ENCODE assay signal across 28 cellular contexts in genomic region chr5:83109380-83109779, GRCh38.
"Had no signal": no experiment of that assay in that cellular context is flagged by ENCODE, and none has a peak within 500 bp of the region (broad histone marks: within the 10 kb centered on the region; RNA-seq: fewer than 3 reads in every experiment).

No MANE protein-coding gene starts in this region.

- DNase-seq: stimulated activated CD4-positive, alpha-beta T cell treated with anti-CD3 and anti-CD28 coated beads, Interleukin-2, amount 100 ng/mL, for 48 hours; stimulated activated CD4-positive, alpha-beta T cell treated with anti-CD3 and anti-CD28 coated beads, Interleukin-4, amount 100 ng/mL, for 1 hour; stimulated activated CD4-positive, alpha-beta T cell treated with anti-CD3 and anti-CD28 coated beads, Interleukin-4, amount 100 ng/mL, for 24 hours; stimulated activated CD4-positive, alpha-beta T cell treated with anti-CD3 and anti-CD28 coated beads, Interleukin-4, amount 100 ng/mL, for 4 hours; stimulated activated CD8-positive, alpha-beta memory T cell treated with anti-CD3 and anti-CD28 coated beads, Interleukin-4, amount 100 ng/mL, for 48 hours; stimulated activated naive B cell treated with anti-CD40 and anti-IgM and Interleukin-4, amounts not matched to agents 10 μg/mL and 1 μg/mL and 100 μg/mL, for 72 hours; stimulated activated naive CD4-positive, alpha-beta T cell; stimulated activated naive CD4-positive, alpha-beta T cell treated with Interleukin-2 at 50 U/mL for 16 hours; stimulated activated naive CD8-positive, alpha-beta T cell treated with anti-CD3 and anti-CD28 coated beads, Interleukin-15, amount 100 ng/mL, for 72 hours; stimulated activated naive CD8-positive, alpha-beta T cell treated with anti-CD3 and anti-CD28 coated beads, Interleukin-15, Interleukin-2, amounts not matched to agents 100 U/mL and 50 U/mL, for 24 hours; stomach; substantia nigra; testis; thyroid gland; tibial artery; transverse colon; trophoblast cell; upper lobe of left lung; upper lobe of right lung; uterus had no signal

- H3K4me1 Mint-ChIP-seq: stimulated activated effector memory CD8-positive, alpha-beta T cell treated with anti-CD3 and anti-CD28 coated beads, Interleukin-12 subunit alpha, Interleukin-12 subunit beta, amount 100 ng/mL, for 72 hours; stimulated activated memory B cell treated with anti-CD40 and anti-IgM and Interleukin-4, amounts not matched to agents 10 μg/mL and 1 μg/mL and 100 μg/mL, for 72 hours; stimulated activated naive B cell treated with anti-CD40 and anti-IgM and Interleukin-4, amounts not matched to agents 10 μg/mL and 1 μg/mL and 100 μg/mL, for 72 hours; stimulated activated naive CD8-positive, alpha-beta T cell treated with anti-CD3 and anti-CD28 coated beads, Interleukin-15, amount 100 ng/mL, for 72 hours had no signal

- H3K27ac Mint-ChIP-seq: stimulated activated effector memory CD8-positive, alpha-beta T cell treated with anti-CD3 and anti-CD28 coated beads, Interleukin-12 subunit alpha, Interleukin-12 subunit beta, amount 100 ng/mL, for 72 hours; stimulated activated memory B cell treated with anti-CD40 and anti-IgM and Interleukin-4, amounts not matched to agents 10 μg/mL and 1 μg/mL and 100 μg/mL, for 72 hours; stimulated activated naive B cell treated with anti-CD40 and anti-IgM and Interleukin-4, amounts not matched to agents 10 μg/mL and 1 μg/mL and 100 μg/mL, for 72 hours; stimulated activated naive CD8-positive, alpha-beta T cell treated with anti-CD3 and anti-CD28 coated beads, Interleukin-15, amount 100 ng/mL, for 72 hours; stimulated activated naive CD8-positive, alpha-beta T cell treated with anti-CD3 and anti-CD28 coated beads, Interleukin-15, Interleukin-2, amounts not matched to agents 100 ng/mL and 50 ng/mL, for 24 hours; type B pancreatic cell had no signal

- H3K27ac ChIP-seq: stomach, suprapubic skin, testis, thoracic aorta, thyroid gland, tibial artery, tibial nerve, transverse colon, upper lobe of left lung, upper lobe of right lung, uterus, vagina had no signal

- H3K9me3 ChIP-seq: suprapubic skin, testis, thoracic aorta, thyroid gland, tibial artery, tibial nerve, transverse colon, upper lobe of left lung, upper lobe of right lung, uterus, vagina had no signal

- H3K36me3 Mint-ChIP-seq: stimulated activated effector memory CD8-positive, alpha-beta T cell treated with anti-CD3 and anti-CD28 coated beads, Interleukin-12 subunit alpha, Interleukin-12 subunit beta, amount 100 ng/mL, for 72 hours had no signal

- ATAC-seq: stimulated activated effector memory CD8-positive, alpha-beta T cell treated with anti-CD3 and anti-CD28 coated beads, Interleukin-12 subunit alpha, Interleukin-12 subunit beta, amount 100 ng/mL, for 72 hours; stimulated activated memory B cell treated with anti-CD40 and anti-IgM and Interleukin-4, amounts not matched to agents 10 μg/mL and 1 μg/mL and 100 μg/mL, for 72 hours; stimulated activated naive B cell treated with anti-CD40 and anti-IgM and Interleukin-4, amounts not matched to agents 10 μg/mL and 1 μg/mL and 100 μg/mL, for 72 hours; stimulated activated naive CD8-positive, alpha-beta T cell treated with anti-CD3 and anti-CD28 coated beads, Interleukin-15, amount 100 ng/mL, for 72 hours; stimulated activated naive CD8-positive, alpha-beta T cell treated with anti-CD3 and anti-CD28 coated beads, Interleukin-15, Interleukin-2, amounts not matched to agents 100 U/mL and 50 U/mL, for 24 hours; upper lobe of right lung had no signal

- H3K36me3 ChIP-seq: thoracic aorta, thyroid gland, transverse colon, upper lobe of right lung, uterus, vagina had no signal

- H3K9me3 Mint-ChIP-seq: stimulated activated effector memory CD8-positive, alpha-beta T cell treated with anti-CD3 and anti-CD28 coated beads, Interleukin-12 subunit alpha, Interleukin-12 subunit beta, amount 100 ng/mL, for 72 hours; type B pancreatic cell had no signal

- H3K27me3 Mint-ChIP-seq: stimulated activated memory B cell treated with anti-CD40 and anti-IgM and Interleukin-4, amounts not matched to agents 10 μg/mL and 1 μg/mL and 100 μg/mL, for 72 hours; stimulated activated naive B cell treated with anti-CD40 and anti-IgM and Interleukin-4, amounts not matched to agents 10 μg/mL and 1 μg/mL and 100 μg/mL, for 72 hours; stimulated activated naive CD8-positive, alpha-beta T cell treated with anti-CD3 and anti-CD28 coated beads, Interleukin-15, amount 100 ng/mL, for 72 hours; stimulated activated naive CD8-positive, alpha-beta T cell treated with anti-CD3 and anti-CD28 coated beads, Interleukin-15, Interleukin-2, amounts not matched to agents 100 ng/mL and 50 ng/mL, for 24 hours; type B pancreatic cell had no signal

- H3K4me3 ChIP-seq: stomach, suprapubic skin, testis, thoracic aorta, thyroid gland, tibial artery, tibial nerve, transverse colon, upper lobe of left lung, upper lobe of right lung, uterus, vagina had no signal

- H3K4me3 Mint-ChIP-seq: stimulated activated effector memory CD8-positive, alpha-beta T cell treated with anti-CD3 and anti-CD28 coated beads, Interleukin-12 subunit alpha, Interleukin-12 subunit beta, amount 100 ng/mL, for 72 hours; stimulated activated memory B cell treated with anti-CD40 and anti-IgM and Interleukin-4, amounts not matched to agents 10 μg/mL and 1 μg/mL and 100 μg/mL, for 72 hours; stimulated activated naive B cell treated with anti-CD40 and anti-IgM and Interleukin-4, amounts not matched to agents 10 μg/mL and 1 μg/mL and 100 μg/mL, for 72 hours; stimulated activated naive CD8-positive, alpha-beta T cell treated with anti-CD3 and anti-CD28 coated beads, Interleukin-15, amount 100 ng/mL, for 72 hours; stimulated activated naive CD8-positive, alpha-beta T cell treated with anti-CD3 and anti-CD28 coated beads, Interleukin-15, Interleukin-2, amounts not matched to agents 100 ng/mL and 50 ng/mL, for 24 hours; type B pancreatic cell had no signal
